ENCODE assay signal across 24 cellular contexts in genomic region chr1:33370286-33370685, GRCh38. TPM values are rescaled to one million over a fixed set of nuclear protein-coding genes. Genes with fewer than 3 reads are reported as not detected.
A peak's percentile ranks its signal among the peaks of the same experiment; 100 is the strongest.
DNase-seq lines count a peak whose midpoint lies in the region; ATAC-seq and TF ChIP-seq lines count a peak whose summit lies in the region.
"Had no signal": no experiment of that assay in that cellular context is flagged by ENCODE, and none has a peak within 500 bp of the region (broad histone marks: within the 10 kb centered on the region; RNA-seq: fewer than 3 reads in every experiment).

No MANE protein-coding gene starts in this region.

- H3K36me3 Mint-ChIP-seq in CD4-positive, alpha-beta memory T cell, result no peaks in the 10 kb centered on the region
- H3K36me3 Mint-ChIP-seq: natural killer cell treated with Interleukin-12 subunit alpha and Interleukin-12 subunit beta and Interleukin-15 and Interleukin-18, amount 100 ng/mL, for 72 hours had no signal

- H3K4me3 Mint-ChIP-seq in CD4-positive, alpha-beta memory T cell, result no peak overlapping the region
- H3K4me3 Mint-ChIP-seq: natural killer cell treated with Interleukin-12 subunit alpha and Interleukin-12 subunit beta and Interleukin-15 and Interleukin-18, amount 100 ng/mL, for 72 hours; T-helper 2 cell treated with Interferon-gamma antibody and Interleukin-4, amounts not matched to agents 5 μg/mL and 100 μg/mL, for 36 hours had no signal

- H3K9ac ChIP-seq in MM.1S (ENCODE audit: low read length), result no peak overlapping the region

- POLR2A ChIA-PET in CD4-positive, alpha-beta memory T cell (lab: Charles Lee; ENCODE audit: partially characterized antibody), result no interaction called here

- H3K79me2 ChIP-seq in MM.1S (ENCODE audit: low read length), result no peaks in the 10 kb centered on the region

- H3K36me3 ChIP-seq in psoas muscle (ENCODE audit: insufficient read depth in 1 of 2, low read depth in 1 of 2) (peaks cover 0 to 41% of the 10 kb centered on the region in 2 donors), MM.1S (replicated peaks; ENCODE audit: insufficient read depth, low read length) (no peaks in the 10 kb centered on the region)
- H3K36me3 ChIP-seq in CD4-positive, alpha-beta memory T cell (ENCODE audit: insufficient read depth, low read length), result no peaks in the 10 kb centered on the region
- H3K36me3 ChIP-seq: transverse colon had no signal

- H3K4me1 Mint-ChIP-seq in CD4-positive, alpha-beta memory T cell, result peaks cover 0 to 5% (median 1%) of the 10 kb centered on the region in 4 donors

- H3K9me3 ChIP-seq in psoas muscle, result no peaks in the 10 kb centered on the region
- H3K9me3 ChIP-seq in MM.1S (replicated peaks; ENCODE audit: insufficient read depth, low read length), result no peaks in the 10 kb centered on the region
- H3K9me3 ChIP-seq in CD4-positive, alpha-beta memory T cell (ENCODE audit: control insufficient read depth in 1 of 2, low read length in 2 of 2), result no peaks in the 10 kb centered on the region
- H3K9me3 ChIP-seq: transverse colon had no signal

- H4K20me1 ChIP-seq in MM.1S (ENCODE audit: insufficient read depth, low read length), result no peaks in the 10 kb centered on the region

- H3K9me2 ChIP-seq in MM.1S (replicated peaks; ENCODE audit: insufficient read depth, low read length), result no peaks in the 10 kb centered on the region

- H3F3A ChIP-seq in MM.1S (ENCODE audit: insufficient read depth, low read length), result no peaks in the 10 kb centered on the region

- H3K9me3 Mint-ChIP-seq in CD4-positive, alpha-beta memory T cell, result no peaks in the 10 kb centered on the region
- H3K9me3 Mint-ChIP-seq: natural killer cell treated with Interleukin-12 subunit alpha and Interleukin-12 subunit beta and Interleukin-15 and Interleukin-18, amount 100 ng/mL, for 72 hours; T-helper 2 cell treated with Interferon-gamma antibody and Interleukin-4, amounts not matched to agents 5 μg/mL and 100 μg/mL, for 36 hours had no signal

- no peak overlapping the region for H3K4me3 ChIP-seq in fibroblast of the aortic adventitia (ENCODE audit: low read depth, low read length)
- no peak overlapping the region for H3K4me3 ChIP-seq in psoas muscle
- H3K4me3 ChIP-seq in MM.1S (ENCODE audit: low read length), result no peak overlapping the region
- H3K4me3 ChIP-seq in CD4-positive, alpha-beta memory T cell (ENCODE audit: low read length in 2 of 2), result no peak overlapping the region
- H3K4me3 ChIP-seq: K562, lung, transverse colon had no signal

- intact Hi-C loops in psoas muscle (cut with DNase I), result loop anchor here in 1 of 2 donors (1.0 kb wide), 1 partner anchor 74 kb away; no protein-coding TSS in a partner anchor
- intact Hi-C loops in CD4-positive, alpha-beta memory T cell (cut with micrococcal nuclease), result no loop called here

- H3K27ac ChIP-seq in psoas muscle (peak overlapping the region; percentile 50), MM.1S (ENCODE audit: low read length) (no peak overlapping the region)
- no peak overlapping the region for H3K27ac ChIP-seq in CD4-positive, alpha-beta memory T cell (ENCODE audit: low read depth, low read length)
- H3K27ac ChIP-seq: C4-2B, foreskin keratinocyte, HL-60, transverse colon had no signal

- H3K4me2 ChIP-seq in MM.1S (ENCODE audit: low read depth, low read length), result no peak overlapping the region

- peaks cover 38% of the 10 kb centered on the region for H3K4me1 ChIP-seq in psoas muscle
- H3K4me1 ChIP-seq in MM.1S (ENCODE audit: low read length), result no peaks in the 10 kb centered on the region
- no peaks in the 10 kb centered on the region for H3K4me1 ChIP-seq in CD4-positive, alpha-beta memory T cell (ENCODE audit: insufficient read depth, low read length)
- H3K4me1 ChIP-seq: foreskin keratinocyte had no signal

- WGBS in psoas muscle, 3 donors, result 32 to 54% (median 34%) methylated on average over 4 of the region's 4 CpGs

- DNase-seq in HCEC 1CT, result peak; percentile 36
- DNase-seq in T1000 (lab: John Stamatoyannopoulos, UW), result peak; percentile 32
- peak; percentile 39 for DNase-seq in fibroblast of the aortic adventitia (ENCODE audit: low read depth)
- DNase-seq in psoas muscle, result peak; percentile 56 to 67
- DNase-seq in stimulated activated CD4-positive, alpha-beta T cell treated with anti-CD3 and anti-CD28 coated beads, Interleukin-12 subunit alpha, Interleukin-12 subunit beta, amount 100 ng/mL, for 4 hours, result no peak
- no peak for DNase-seq in mucosa of gallbladder (ENCODE audit: low spot score)
- no peak for DNase-seq in MM.1S
- DNase-seq in CD4-positive, alpha-beta memory T cell, result no peak
- DNase-seq: activated CD4-positive, alpha-beta T cell treated with anti-CD3 and anti-CD28 coated beads for 1 hour; activated CD8-positive, alpha-beta memory T cell treated with anti-CD3 and anti-CD28 coated beads, Interleukin-2, amount 50 U/mL, for 48 hours; activated naive CD4-positive, alpha-beta T cell; DND-41; foreskin keratinocyte; NCI-H1105 treated with DMSO at 0.1 percent for 48 hours; NCI-H2227 treated with DMSO at 0.1 percent for 48 hours; SIG-M5; stimulated activated naive CD4-positive, alpha-beta T cell; transverse colon had no signal

- CTCF ChIA-PET in CD4-positive, alpha-beta memory T cell (lab: Charles Lee; ENCODE audit: partially characterized antibody), result interaction anchor here (1.1 to 12.1 kb wide), 2 partner anchors 75 to 101 kb away, joined by 3 to 179 read pairs; no protein-coding TSS in a partner anchor

- peak; percentile 25 to 61 (median 50) for ATAC-seq in psoas muscle
- ATAC-seq: foreskin keratinocyte; K562; natural killer cell treated with Interleukin-12 subunit alpha and Interleukin-12 subunit beta and Interleukin-15 and Interleukin-18, amount 100 ng/mL, for 72 hours had no signal

- TF ChIP-seq CTCF in fibroblast of the aortic adventitia (IDR thresholded peaks at IDR 0.05; ENCODE audit: insufficient read depth, low read length) (no peak), psoas muscle (IDR thresholded peaks at IDR 0.05) (no peak), MM.1S (IDR thresholded peaks at IDR 0.05; ENCODE audit: low read length) (no peak)

- peaks cover 0 to 1% of the 10 kb centered on the region in 2 donors for H3K27me3 Mint-ChIP-seq in CD4-positive, alpha-beta memory T cell

- peak overlapping the region in 1 of 7 donors; percentile 18 for H3K27ac Mint-ChIP-seq in CD4-positive, alpha-beta memory T cell
- H3K27ac Mint-ChIP-seq: natural killer cell treated with Interleukin-12 subunit alpha and Interleukin-12 subunit beta and Interleukin-15 and Interleukin-18, amount 100 ng/mL, for 72 hours; T-helper 2 cell treated with Interferon-gamma antibody and Interleukin-4, amounts not matched to agents 5 μg/mL and 100 μg/mL, for 36 hours had no signal

- no peak overlapping the region for H2AFZ ChIP-seq in MM.1S (ENCODE audit: low read length)

- H3K27me3 ChIP-seq in psoas muscle (ENCODE audit: insufficient read depth in 3 of 3, low read length in 2 of 3) (no peaks in the 10 kb centered on the region), MM.1S (replicated peaks; ENCODE audit: insufficient read depth, low read length) (no peaks in the 10 kb centered on the region)
- no peaks in the 10 kb centered on the region for H3K27me3 ChIP-seq in CD4-positive, alpha-beta memory T cell (ENCODE audit: insufficient read depth, low read length)
- H3K27me3 ChIP-seq: foreskin keratinocyte, transverse colon had no signal

RNA-seq across cellular contexts. Expression of gene A3GALT2, which starts 49.4 kb away (rescaled TPM):
- total RNA-seq in fibroblast of the aortic adventitia (ENCODE audit: low replicate concordance), result not detected in 2 replicates
- total RNA-seq in psoas muscle, result not detected
- not detected for polyA plus RNA-seq in psoas muscle
- not detected for total RNA-seq in mucosa of gallbladder
- not detected for total RNA-seq in CD4-positive, alpha-beta memory T cell
- polyA plus RNA-seq in CD4-positive, alpha-beta memory T cell, result not detected
- total RNA-seq: foreskin keratinocyte; K562; natural killer cell treated with Interleukin-12 subunit alpha and Interleukin-12 subunit beta and Interleukin-15 and Interleukin-18, amount 100 ng/mL, for 72 hours; transverse colon had no signal
- polyA plus RNA-seq: foreskin keratinocyte, K562 had no signal

Comparison
In these comparisons a context has a peak if more than half of its experiments do, and no peak if none do; other contexts are left out.
1. DNase-seq: peak in HCEC 1CT (single experiment), T1000 (single experiment), fibroblast of the aortic adventitia (single experiment) and psoas muscle (2 of 2); none in stimulated activated CD4-positive, alpha-beta T cell treated with anti-CD3 and anti-CD28 coated beads, Interleukin-12 subunit alpha, Interleukin-12 subunit beta, amount 100 ng/mL, for 4 hours (single experiment), mucosa of gallbladder (single experiment), MM.1S (single experiment) and CD4-positive, alpha-beta memory T cell (0 of 5).